12 cellular contexts compared by ENCODE assay signal in genomic region chr1:226107471-226108460, GRCh38. TPM values are rescaled to one million over a fixed set of nuclear protein-coding genes. Genes with fewer than 3 reads are reported as not detected.
DNase-seq lines count a peak whose midpoint lies in the region; TF ChIP-seq lines count a peak whose summit lies in the region.
"Had no signal": no experiment of that assay in that cellular context is flagged by ENCODE, and none has a peak within 500 bp of the region (broad histone marks: within the 10 kb centered on the region; RNA-seq: fewer than 3 reads in every experiment).

No MANE protein-coding gene starts in this region.

- H3K4me1 ChIP-seq in HEK293 (ENCODE audit: control insufficient read depth, insufficient read depth, low read length) (peaks cover 13% of the 10 kb centered on the region), mammary epithelial cell (ENCODE audit: insufficient read depth, low read length) (peaks cover 22% of the 10 kb centered on the region), trophoblast cell (ENCODE audit: control insufficient read depth in 1 of 2, insufficient read depth in 2 of 2, low read length in 2 of 2) (peaks cover 12 to 20% of the 10 kb centered on the region in 2 experiments)

- H3K36me3 Mint-ChIP-seq in activated CD4-positive, alpha-beta memory T cell treated with anti-CD3 and anti-CD28 coated beads, Interleukin-2, amount 10 ng/mL, durations not matched to agents 7 days and 5 days (ENCODE audit: low read depth) = no peaks in the 10 kb centered on the region

- no peak overlapping the region for H3K4ac ChIP-seq in trophoblast cell (ENCODE audit: low read depth, low read length)

- H3K9ac ChIP-seq in mammary epithelial cell (ENCODE audit: insufficient read depth, low read length) (no peak overlapping the region), trophoblast cell (ENCODE audit: low read length) (no peak overlapping the region)

- H3K4me3 ChIP-seq in HEK293 (ENCODE audit: low read depth, low read length) (no peak overlapping the region), mammary epithelial cell (replicated peaks in 1 of 3; ENCODE audit: insufficient read depth in 1 of 3, low read depth in 2 of 3, low read length in 3 of 3) (no peak overlapping the region), trophoblast cell (ENCODE audit: low read depth, low read length) (no peak overlapping the region), foreskin fibroblast (ENCODE audit: low read depth in 1 of 2, low read length in 2 of 2) (no peak overlapping the region)

- DNase-seq in DMS53 (lab: John Stamatoyannopoulos, UW) (peak; percentile 39), mammary epithelial cell (no peak), trophoblast cell (peak in 1 of 2 donors; percentile 59), foreskin fibroblast (no peak), SK-N-DZ (ENCODE audit: low spot score) (no peak), G401 (ENCODE audit: low spot score) (no peak)
- DNase-seq in activated CD4-positive, alpha-beta memory T cell treated with anti-CD3 and anti-CD28 coated beads, Interleukin-2, amount 10 ng/mL, durations not matched to agents 7 days and 5 days = no peak
- DNase-seq: midbrain; NCI-H446 treated with DMSO at 0.1 percent for 48 hours; stimulated activated CD4-positive, alpha-beta T cell treated with anti-CD3 and anti-CD28 coated beads, Interleukin-12 subunit alpha, Interleukin-12 subunit beta, amount 100 ng/mL, for 4 hours; stimulated activated naive CD4-positive, alpha-beta T cell treated with Interleukin-2 at 50 U/mL for 16 hours had no signal

- H4K20me1 ChIP-seq in mammary epithelial cell (ENCODE audit: insufficient read depth, low read length) = no peaks in the 10 kb centered on the region

- H3K27me3 Mint-ChIP-seq in activated CD4-positive, alpha-beta memory T cell treated with anti-CD3 and anti-CD28 coated beads, Interleukin-2, amount 10 ng/mL, durations not matched to agents 7 days and 5 days = no peaks in the 10 kb centered on the region

- H3K36me3 ChIP-seq in HEK293 (ENCODE audit: control insufficient read depth in 2 of 2, insufficient read depth in 1 of 2, low read length in 2 of 2) (no peaks in the 10 kb centered on the region), mammary epithelial cell (ENCODE audit: insufficient read depth, low read length) (no peaks in the 10 kb centered on the region), trophoblast cell (ENCODE audit: control insufficient read depth in 1 of 2, insufficient read depth in 2 of 2, low read length in 2 of 2) (no peaks in the 10 kb centered on the region)

- peak overlapping the region; percentile 55 for H3K14ac ChIP-seq in trophoblast cell (ENCODE audit: low read length)

- peak overlapping the region; percentile 57 for H4K91ac ChIP-seq in trophoblast cell (ENCODE audit: low read depth, low read length)

- H3K27ac ChIP-seq in HEK293 (ENCODE audit: extremely low read depth, low read depth, low read length) = no peak overlapping the region
- H3K27ac ChIP-seq in mammary epithelial cell (ENCODE audit: insufficient read depth, low read depth, low read length) = no peak overlapping the region
- peak overlapping the region; percentile 61 for H3K27ac ChIP-seq in trophoblast cell (ENCODE audit: low read depth, low read length)

- H3K9me3 ChIP-seq in HEK293 (ENCODE audit: control insufficient read depth, insufficient read depth, low read depth, low read length) (no peaks in the 10 kb centered on the region), mammary epithelial cell (replicated peaks; ENCODE audit: insufficient read depth, low read length) (no peaks in the 10 kb centered on the region), trophoblast cell (ENCODE audit: insufficient read depth, low read depth, low read length) (peaks cover 4% of the 10 kb centered on the region)

- WGBS in mammary epithelial cell (ENCODE audit: low coverage, missing lambda C conversion rate) = 50% methylated on average over 2 of the region's 3 CpGs
- no CpG with 5 or more reads among the region's 3 CpGs for whole genome bisulfite sequencing in trophoblast cell (ENCODE audit: extremely low coverage, insufficient coverage, insufficient read length)

- no peak overlapping the region for H3K23ac ChIP-seq in trophoblast cell (ENCODE audit: low read length)

- no peak overlapping the region for H3K27ac Mint-ChIP-seq in activated CD4-positive, alpha-beta memory T cell treated with anti-CD3 and anti-CD28 coated beads, Interleukin-2, amount 10 ng/mL, durations not matched to agents 7 days and 5 days

- H2BK5ac ChIP-seq in trophoblast cell (ENCODE audit: low read depth, low read length, poor library complexity) = peak overlapping the region; percentile 86

- H3K9me3 Mint-ChIP-seq in activated CD4-positive, alpha-beta memory T cell treated with anti-CD3 and anti-CD28 coated beads, Interleukin-2, amount 10 ng/mL, durations not matched to agents 7 days and 5 days = no peaks in the 10 kb centered on the region

- intact Hi-C loops in mammary epithelial cell (cut with micrococcal nuclease) = no loop called here

- H4K12ac ChIP-seq in trophoblast cell (ENCODE audit: low read depth, low read length) = peak overlapping the region; percentile 12

- H2AFZ ChIP-seq in mammary epithelial cell (ENCODE audit: low read depth, low read length) = peak overlapping the region; percentile 23
- H2AFZ ChIP-seq in trophoblast cell (ENCODE audit: insufficient read depth, low read length, poor library complexity) = peak overlapping the region; percentile 54

- peak overlapping the region; percentile 82 for H4K8ac ChIP-seq in trophoblast cell (ENCODE audit: low read depth, low read length)

- BruUV-seq in mammary epithelial cell (replicated peaks; lab: Mats Ljungman, UMichigan) = no TSS peak

- TF ChIP-seq CTCF in HEK293 (tag by site-specific recombination; IDR thresholded peaks at IDR 0.05) (peak; percentile 44), mammary epithelial cell (conservative IDR thresholded peaks at IDR 0.05 in 1 of 2, IDR thresholded peaks at IDR 0.05 in 1 of 2; ENCODE audit: extremely low read depth in 1 of 2, insufficient read depth in 1 of 2, low read depth in 1 of 2, low read length in 2 of 2) (no peak), foreskin fibroblast (IDR thresholded peaks at IDR 0.05; ENCODE audit: low read depth, low read length) (no peak)

- H3K4me1 Mint-ChIP-seq in activated CD4-positive, alpha-beta memory T cell treated with anti-CD3 and anti-CD28 coated beads, Interleukin-2, amount 10 ng/mL, durations not matched to agents 7 days and 5 days = peaks cover 19% of the 10 kb centered on the region

- H3K18ac ChIP-seq in trophoblast cell (ENCODE audit: low read length) = no peak overlapping the region

- H2BK120ac ChIP-seq in trophoblast cell (ENCODE audit: insufficient read depth, low read length, poor library complexity) = peak overlapping the region; percentile 90

- CTCF ChIA-PET in HEK293 (lab: Yijun Ruan, JAX) (interaction anchor here (0.6 to 5.0 kb wide), 9 partner anchors 9 to 516 kb away, joined by 3 to 35 read pairs (median 4); no protein-coding TSS in a partner anchor), mammary epithelial cell (lab: Charles Lee; ENCODE audit: low non-redundant PET) (no interaction called here)
- CTCF ChIA-PET in activated CD4-positive, alpha-beta memory T cell treated with anti-CD3 and anti-CD28 coated beads, Interleukin-2, amount 10 ng/mL, durations not matched to agents 7 days and 5 days (lab: Charles Lee) = interaction anchor here (0.5 to 4.8 kb wide), 7 partner anchors 12 to 225 kb away, joined by 3 to 24 read pairs (median 3); no protein-coding TSS in a partner anchor

- peak overlapping the region; percentile 94 for H2BK12ac ChIP-seq in trophoblast cell (ENCODE audit: low read length)

- H3K4me2 ChIP-seq in mammary epithelial cell (ENCODE audit: insufficient read depth, low read depth, low read length) = no peak overlapping the region
- H3K4me2 ChIP-seq in trophoblast cell (ENCODE audit: low read length) = no peak overlapping the region

- H3K4me3 Mint-ChIP-seq in activated CD4-positive, alpha-beta memory T cell treated with anti-CD3 and anti-CD28 coated beads, Interleukin-2, amount 10 ng/mL, durations not matched to agents 7 days and 5 days = no peak overlapping the region

- dilution Hi-C loops in mammary epithelial cell (cut with HindIII; ENCODE audit: low sequenced_read_pairs) = no loop called here

- H3K79me2 ChIP-seq in mammary epithelial cell (ENCODE audit: insufficient read depth, low read length) (no peaks in the 10 kb centered on the region), trophoblast cell (ENCODE audit: control insufficient read depth, insufficient read depth, low read length, poor library complexity) (peaks cover 10% of the 10 kb centered on the region)

- H2AK5ac ChIP-seq in trophoblast cell (ENCODE audit: low read length) = peak overlapping the region; percentile 32

- in situ Hi-C loops in mammary epithelial cell (cut with MboI; ENCODE audit: low sequenced_read_pairs in 2 of 2) (no loop called here), G401 (cut with HindIII; ENCODE audit: low sequenced_read_pairs) (no loop called here)

- POLR2A ChIA-PET in HEK293 (lab: Yijun Ruan, JAX) = interaction anchor here (5.0 kb wide), 1 partner anchor 24 kb away, joined by 28 read pairs; no protein-coding TSS in a partner anchor
- POLR2A ChIA-PET in activated CD4-positive, alpha-beta memory T cell treated with anti-CD3 and anti-CD28 coated beads, Interleukin-2, amount 10 ng/mL, durations not matched to agents 7 days and 5 days (lab: Charles Lee) = interaction anchor here (1.6 to 5.7 kb wide), 6 partner anchors 9 to 107 kb away, joined by 4 to 87 read pairs (median 19); partner anchors contain the start of genes H3-3A and SDE2

- peaks cover 16% of the 10 kb centered on the region for H3K79me1 ChIP-seq in trophoblast cell (ENCODE audit: low read length)

- H3K27me3 ChIP-seq in mammary epithelial cell (ENCODE audit: insufficient read depth, low read length) = no peaks in the 10 kb centered on the region
- H3K27me3 ChIP-seq in trophoblast cell (ENCODE audit: insufficient read depth, low read length) = no peaks in the 10 kb centered on the region

TF ChIP-seq in HEK293, 187 proteins besides CTCF, POLR2A, EP300 and RAD21:
- TF ChIP-seq ZIC2 (tag by site-specific recombination; IDR thresholded peaks at IDR 0.05) (peak; percentile 22; the same call in 1 of the 2 replicates), SCRT2 (tag by site-specific recombination; IDR thresholded peaks at IDR 0.05) (0 out of 2 replicates have a peak, but pooled peaks have one; percentile 8), ZNF121 (tag by site-specific recombination; IDR thresholded peaks at IDR 0.05) (peak; percentile 95), ZNF341 (tag by site-specific recombination; IDR thresholded peaks at IDR 0.05; ENCODE audit: low read depth) (peak; percentile 92), HOXD13 (CRISPR knock-in tag; IDR thresholded peaks at IDR 0.05; ENCODE audit: borderline replicate concordance) (no peak)
TF ChIP-seq in HEK293: peak in this region for 4.

RNA-seq across cellular contexts. Expression of gene H3-3A, which starts 45.2 kb away (rescaled TPM):
- total RNA-seq in mammary epithelial cell = 100 to 1,000 TPM; 209 to 262 TPM
- polyA plus RNA-seq in mammary epithelial cell = 394 TPM
- polyA minus RNA-seq in mammary epithelial cell = 16.2 TPM
- 1,042 and 1,059 TPM in 2 replicates for polyA plus RNA-seq in trophoblast cell (2013)
- polyA plus RNA-seq in SK-N-DZ (2014; cell fraction: cytosol; rRNA removed) = 922 and 989 TPM in 2 replicates
- 546 and 570 TPM in 2 replicates for polyA plus RNA-seq in SK-N-DZ (2014; cell fraction: nucleus; rRNA removed)
- 250 and 310 TPM in 2 replicates for total RNA-seq in G401 (2014; rRNA removed; shearing (Covaris generic))
- 100 to 1,000 TPM; 480 to 486 TPM for total RNA-seq in activated CD4-positive, alpha-beta memory T cell treated with anti-CD3 and anti-CD28 coated beads, Interleukin-2, amount 10 ng/mL, durations not matched to agents 7 days and 5 days
